ENCODE assay signal across 26 cellular contexts in the genomic region with DNA sequence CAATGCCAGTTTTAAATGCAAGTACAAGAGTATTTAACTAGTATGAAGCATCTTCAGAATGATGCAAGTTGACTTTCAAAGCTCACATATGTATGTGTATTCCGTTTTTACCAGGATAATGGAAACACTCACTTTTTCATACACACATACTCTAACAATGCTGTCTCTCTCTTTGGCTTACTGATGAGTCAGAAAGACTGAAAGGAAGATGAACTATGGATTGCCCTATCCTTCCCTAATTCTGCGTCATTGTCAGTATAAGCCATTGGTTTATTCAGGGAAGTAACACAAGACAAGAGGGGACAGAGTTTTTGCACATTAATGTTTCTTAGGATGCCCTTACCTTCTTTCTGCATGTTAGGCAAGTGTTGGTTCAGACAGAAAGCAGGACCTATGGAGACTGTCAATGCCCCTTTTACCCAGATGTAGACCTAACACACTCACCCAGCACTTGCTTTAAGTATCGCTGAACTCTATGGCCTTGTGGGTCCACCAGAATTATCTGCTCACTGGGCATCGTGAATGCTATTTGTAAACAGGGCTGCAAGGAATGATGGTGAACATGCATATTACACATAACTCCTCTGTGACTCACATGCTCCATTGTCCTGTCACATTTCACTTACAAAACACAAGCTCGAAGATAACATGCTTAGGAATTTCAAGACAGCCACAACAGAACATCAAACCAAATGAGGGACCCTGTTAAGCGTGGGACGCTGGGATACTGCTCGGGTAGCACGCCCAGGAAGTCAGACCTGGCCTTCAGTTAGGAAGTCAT. TPM values are rescaled to one million over a fixed set of nuclear protein-coding genes. Genes with fewer than 3 reads are reported as not detected.
A peak's percentile ranks its signal among the peaks of the same experiment; 100 is the strongest.
DNase-seq lines count a peak whose midpoint lies in the region; ATAC-seq and TF ChIP-seq lines count a peak whose summit lies in the region.
"Had no signal": no experiment of that assay in that cellular context is flagged by ENCODE, and none has a peak within 500 bp of the region (broad histone marks: within the 10 kb centered on the region; RNA-seq: fewer than 3 reads in every experiment).

No MANE protein-coding gene starts in this region.

- no peak for TF ChIP-seq CTCF in AG04450 (IDR thresholded peaks at IDR 0.05; ENCODE audit: low read depth, low read length)
- TF ChIP-seq CTCF in foreskin keratinocyte (conservative IDR thresholded peaks at IDR 0.05) = no peak

- ATAC-seq in foreskin keratinocyte = peak; percentile 67
- ATAC-seq: stimulated activated naive B cell treated with anti-CD40 and anti-IgM and Interleukin-4, amounts not matched to agents 10 μg/mL and 1 μg/mL and 100 μg/mL, for 72 hours had no signal

- no peaks in the 10 kb centered on the region for H3K9me3 ChIP-seq in AG04450 (ENCODE audit: control insufficient read depth, insufficient read depth, low read length)
- H3K9me3 ChIP-seq: A549, Peyer's patch, upper lobe of left lung had no signal

- no peak overlapping the region for H3K27ac ChIP-seq in AG04450 (ENCODE audit: low read depth, low read length)
- H3K27ac ChIP-seq in foreskin keratinocyte = no peak overlapping the region
- H3K27ac ChIP-seq: A549, Peyer's patch, upper lobe of left lung had no signal

- no peak overlapping the region for H3K27ac Mint-ChIP-seq in activated CD4-positive, alpha-beta T cell treated with anti-CD3 and anti-CD28 coated beads, Interleukin-2, amount 10 ng/mL, durations not matched to agents 24 days and 14 days
- H3K27ac Mint-ChIP-seq: CD8-positive, alpha-beta memory T cell; stimulated activated naive B cell treated with anti-CD40 and anti-IgM and Interleukin-4, amounts not matched to agents 10 μg/mL and 1 μg/mL and 100 μg/mL, for 72 hours had no signal

- intact Hi-C loops in activated CD4-positive, alpha-beta T cell treated with anti-CD3 and anti-CD28 coated beads, Interleukin-2, amount 10 ng/mL, durations not matched to agents 24 days and 14 days (cut with micrococcal nuclease) = no loop called here

- no peaks in the 10 kb centered on the region for H3K4me1 Mint-ChIP-seq in activated CD4-positive, alpha-beta T cell treated with anti-CD3 and anti-CD28 coated beads, Interleukin-2, amount 10 ng/mL, durations not matched to agents 24 days and 14 days
- H3K4me1 Mint-ChIP-seq: CD8-positive, alpha-beta memory T cell; central memory CD8-positive, alpha-beta T cell had no signal

- no peak overlapping the region for H3K4me3 Mint-ChIP-seq in activated CD4-positive, alpha-beta T cell treated with anti-CD3 and anti-CD28 coated beads, Interleukin-2, amount 10 ng/mL, durations not matched to agents 24 days and 14 days
- H3K4me3 Mint-ChIP-seq: CD8-positive, alpha-beta memory T cell; central memory CD8-positive, alpha-beta T cell; stimulated activated naive B cell treated with anti-CD40 and anti-IgM and Interleukin-4, amounts not matched to agents 10 μg/mL and 1 μg/mL and 100 μg/mL, for 72 hours had no signal

- no peak overlapping the region for H3K4me3 ChIP-seq in AG04450 (ENCODE audit: low read depth, low read length)
- H3K4me3 ChIP-seq: A549, Peyer's patch, upper lobe of left lung had no signal

- H3K27me3 ChIP-seq in AG04450 (ENCODE audit: control insufficient read depth, insufficient read depth, low read length) (no peaks in the 10 kb centered on the region), foreskin keratinocyte (peaks cover 4% of the 10 kb centered on the region)
- H3K27me3 ChIP-seq: Peyer's patch, upper lobe of left lung had no signal

- H3K4me1 ChIP-seq in foreskin keratinocyte = no peaks in the 10 kb centered on the region
- H3K4me1 ChIP-seq: A549, Peyer's patch had no signal

- no peaks in the 10 kb centered on the region for H3K9me3 Mint-ChIP-seq in activated CD4-positive, alpha-beta T cell treated with anti-CD3 and anti-CD28 coated beads, Interleukin-2, amount 10 ng/mL, durations not matched to agents 24 days and 14 days
- H3K9me3 Mint-ChIP-seq: CD8-positive, alpha-beta memory T cell; central memory CD8-positive, alpha-beta T cell; stimulated activated naive B cell treated with anti-CD40 and anti-IgM and Interleukin-4, amounts not matched to agents 10 μg/mL and 1 μg/mL and 100 μg/mL, for 72 hours had no signal

- no peaks in the 10 kb centered on the region for H3K36me3 Mint-ChIP-seq in activated CD4-positive, alpha-beta T cell treated with anti-CD3 and anti-CD28 coated beads, Interleukin-2, amount 10 ng/mL, durations not matched to agents 24 days and 14 days (ENCODE audit: low read depth)
- H3K36me3 Mint-ChIP-seq: CD8-positive, alpha-beta memory T cell; stimulated activated naive B cell treated with anti-CD40 and anti-IgM and Interleukin-4, amounts not matched to agents 10 μg/mL and 1 μg/mL and 100 μg/mL, for 72 hours had no signal

- DNase-seq in AG04450 (ENCODE audit: low read depth, low spot score) = peak; percentile 18
- peak; percentile 82 for DNase-seq in HT1080 (ENCODE audit: low read depth)
- DNase-seq in amniotic epithelial cell (ENCODE audit: low read depth) = peak; percentile 98
- DNase-seq in foreskin keratinocyte = peak in 1 of 2 donors; percentile 58
- no peak for DNase-seq in NCI-H2227 treated with DMSO at 0.1 percent for 48 hours (lab: John Stamatoyannopoulos, UW)
- no peak for DNase-seq in superior temporal gyrus (ENCODE audit: extremely low spot score)
- DNase-seq in DMS53 treated with DMSO at 0.1 percent for 48 hours (lab: John Stamatoyannopoulos, UW; ENCODE audit: unreplicated experiment) = no peak
- DNase-seq in activated CD4-positive, alpha-beta T cell treated with anti-CD3 and anti-CD28 coated beads, Interleukin-2, amount 10 ng/mL, durations not matched to agents 24 days and 14 days = no peak
- DNase-seq: activated CD4-positive, CD25-positive, alpha-beta regulatory T cell treated with anti-CD3 and anti-CD28 coated beads, Interleukin-2, amount 50 U/mL, for 72 hours; activated naive CD4-positive, alpha-beta T cell treated with anti-CD3 and anti-CD28 coated beads, Interleukin-2, amount 50 U/mL, for 16 hours; CD8-positive, alpha-beta memory T cell; GDM1; H7; MM.1S; NCI-H2107; NCI-H69; Peyer's patch; small intestine; stimulated activated naive B cell treated with anti-CD40 and anti-IgM and Interleukin-4, amounts not matched to agents 10 μg/mL and 1 μg/mL and 100 μg/mL, for 72 hours; T-helper 2 cell; upper lobe of left lung had no signal

- peaks cover 8% of the 10 kb centered on the region for H3K27me3 Mint-ChIP-seq in activated CD4-positive, alpha-beta T cell treated with anti-CD3 and anti-CD28 coated beads, Interleukin-2, amount 10 ng/mL, durations not matched to agents 24 days and 14 days

- CTCF ChIA-PET in AG04450 (lab: Charles Lee) = interaction anchor here (0.9 to 4.1 kb wide), 3 partner anchors 11 to 47 kb away, joined by 3 to 34 read pairs (median 4); no protein-coding TSS in a partner anchor

- POLR2A ChIA-PET in AG04450 (lab: Yijun Ruan, JAX) = no interaction called here

RNA-seq across cellular contexts. Expression of gene OXGR1, which starts 10.0 kb away (rescaled TPM):
- polyA plus RNA-seq in AG04450 (2011; rRNA removed) (not detected in 2 replicates), foreskin keratinocyte (not detected in 2 replicates)
- polyA minus RNA-seq in AG04450 (2011; rRNA and poly(A)+ RNA removed) = not detected in 2 replicates
- total RNA-seq in HT1080 (2014; rRNA removed; shearing (Covaris generic)) = 0.16 and 0.67 TPM in 2 replicates
- polyA plus RNA-seq in HT1080 (2015; cell fraction: cytosol; rRNA removed) = 0.19 and 0.23 TPM in 2 replicates
- 0.16 TPM in 1 of 2 replicates, not detected in the other for polyA plus RNA-seq in HT1080 (2015; cell fraction: nucleus; rRNA removed)
- total RNA-seq in foreskin keratinocyte = not detected in 2 replicates
- not detected in 2 replicates for total RNA-seq in activated CD4-positive, alpha-beta T cell treated with anti-CD3 and anti-CD28 coated beads, Interleukin-2, amount 10 ng/mL, durations not matched to agents 24 days and 14 days
- total RNA-seq: CD8-positive, alpha-beta memory T cell; kidney epithelial cell; mononuclear cell; osteoblast had no signal
- polyA plus RNA-seq: A549; CD8-positive, alpha-beta memory T cell had no signal

Comparison
In these comparisons a context has a peak if more than half of its experiments do, and no peak if none do; other contexts are left out.
1. DNase-seq: peak in AG04450 (single experiment), HT1080 (single experiment) and amniotic epithelial cell (single experiment); none in NCI-H2227 treated with DMSO at 0.1 percent for 48 hours (single experiment), superior temporal gyrus (single experiment), DMS53 treated with DMSO at 0.1 percent for 48 hours (single experiment) and activated CD4-positive, alpha-beta T cell treated with anti-CD3 and anti-CD28 coated beads, Interleukin-2, amount 10 ng/mL, durations not matched to agents 24 days and 14 days (single experiment).